Comparison of ENCODE assay signal across 8 cellular contexts in the genomic region with DNA sequence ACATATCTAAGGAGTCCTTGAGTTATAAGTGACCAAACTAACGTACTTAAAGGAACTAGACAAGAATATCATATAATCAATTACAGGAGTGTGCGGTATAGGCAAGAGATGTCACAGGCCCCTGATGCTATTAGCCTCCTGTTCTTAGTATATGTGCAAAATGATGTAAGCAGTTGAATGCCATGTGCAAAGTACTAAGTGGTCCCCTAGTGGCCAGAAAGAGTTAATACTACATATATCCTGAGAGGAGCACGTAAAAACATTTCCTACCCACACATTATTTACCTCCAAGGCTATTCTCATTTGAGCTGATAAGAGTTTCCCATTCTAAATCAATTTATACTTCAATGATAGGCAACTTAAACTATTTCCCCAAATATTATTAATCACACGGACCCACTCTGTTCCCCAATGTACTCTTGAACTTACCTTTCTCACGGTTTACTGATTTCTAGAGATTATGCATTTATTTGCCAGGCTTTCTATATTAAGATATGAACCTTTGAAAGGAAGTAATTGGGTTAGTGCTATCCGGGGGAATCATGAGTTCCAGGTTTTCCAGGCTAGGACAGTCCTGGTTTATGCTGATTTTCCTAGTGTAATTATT.
DNase-seq lines count a peak whose midpoint lies in the region; ATAC-seq and TF ChIP-seq lines count a peak whose summit lies in the region.

No MANE protein-coding gene starts in this region.

- DNase-seq in AG09309 (ENCODE audit: low read depth), result peak; percentile 13
- peak; percentile 44 to 48 for DNase-seq in NCI-H2081 (lab: John Stamatoyannopoulos, UW)
- DNase-seq in amniotic stem cell (lab: John Stamatoyannopoulos, UW), result peak; percentile 24
- peak; percentile 31 for DNase-seq in myocyte (ENCODE audit: low read depth)
- no peak for DNase-seq in substantia nigra (lab: John Stamatoyannopoulos, UW)
- no peak for DNase-seq in stimulated activated CD4-positive, alpha-beta T cell treated with anti-CD3 and anti-CD28 coated beads, Interleukin-2, amount 100 ng/mL, for 24 hours

- no peak overlapping the region for H3K4me3 ChIP-seq in AG09309 (ENCODE audit: control insufficient read depth, low read depth, low read length)

- ATAC-seq in GM18868 (IDR thresholded peaks at IDR 0.05; ENCODE audit: unreplicated experiment), result peak; percentile 100
- peak; percentile 100 for ATAC-seq in HG02973 (IDR thresholded peaks at IDR 0.05; ENCODE audit: unreplicated experiment)

- TF ChIP-seq CTCF in AG09309 (IDR thresholded peaks at IDR 0.05; ENCODE audit: control insufficient read depth, insufficient read depth, low read depth, low read length, missing control alignments), result peak; percentile 62

- no peak overlapping the region for H3K27ac ChIP-seq in substantia nigra (ENCODE audit: low read depth, low read length, poor library complexity, severe bottlenecking)

Comparison
In these comparisons a context has a peak if more than half of its experiments do, and no peak if none do; other contexts are left out.
1. DNase-seq: peak in AG09309 (single experiment), NCI-H2081 (2 of 2), amniotic stem cell (single experiment) and myocyte (single experiment); none in substantia nigra (0 of 49) and stimulated activated CD4-positive, alpha-beta T cell treated with anti-CD3 and anti-CD28 coated beads, Interleukin-2, amount 100 ng/mL, for 24 hours (0 of 2).